In the genomic region with DNA sequence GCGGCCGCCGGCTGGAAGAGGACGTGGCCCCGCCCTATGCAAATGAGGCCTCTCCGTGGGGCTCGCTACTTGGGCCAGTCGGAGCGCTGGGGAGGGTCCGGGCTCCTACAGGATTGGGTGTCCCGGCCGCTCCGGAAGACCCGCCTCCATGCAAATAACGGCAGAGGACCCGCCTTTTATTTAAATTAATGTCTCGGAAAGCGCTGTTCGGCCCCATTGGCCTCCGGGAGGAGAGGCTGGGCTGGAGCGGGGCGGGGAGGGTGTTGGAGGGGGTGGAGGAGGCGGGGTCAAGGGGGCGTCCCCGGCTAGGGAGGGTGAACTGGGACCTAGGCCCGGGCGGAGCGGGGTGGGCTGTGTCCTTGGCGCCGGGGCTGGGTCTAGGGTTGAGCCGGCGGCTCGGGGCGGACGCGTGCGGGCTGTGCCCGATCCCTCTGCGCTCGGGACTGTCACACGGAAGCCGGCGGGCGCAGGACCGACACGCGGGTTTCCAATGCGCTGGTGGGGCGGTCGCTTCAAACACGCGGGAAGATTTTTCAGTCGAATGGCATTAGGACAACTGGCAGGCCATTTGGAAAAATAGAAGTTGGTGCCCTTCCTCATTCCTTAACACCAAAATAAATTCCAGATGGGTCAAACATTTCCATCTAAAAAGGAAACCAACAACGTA, we compare ENCODE assay signal across 1 cellular context.
TF ChIP-seq lines count a peak whose summit lies in the region.

No MANE protein-coding gene starts in this region.

TF ChIP-seq in K562, 482 proteins besides CTCF, POLR2A, EP300 and RAD21 (continues in another document):
- TF ChIP-seq, protein P1, sequence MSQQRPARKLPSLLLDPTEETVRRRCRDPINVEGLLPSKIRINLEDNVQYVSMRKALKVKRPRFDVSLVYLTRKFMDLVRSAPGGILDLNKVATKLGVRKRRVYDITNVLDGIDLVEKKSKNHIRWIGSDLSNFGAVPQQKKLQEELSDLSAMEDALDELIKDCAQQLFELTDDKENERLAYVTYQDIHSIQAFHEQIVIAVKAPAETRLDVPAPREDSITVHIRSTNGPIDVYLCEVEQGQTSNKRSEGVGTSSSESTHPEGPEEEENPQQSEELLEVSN (IDR thresholded peaks at IDR 0.05; ENCODE audit: borderline replicate concordance in 1 of 2, extremely low read depth in 1 of 2, insufficient read depth in 1 of 2, insufficient read length in 1 of 2, low read depth in 1 of 2, low read length in 1 of 2, poor library complexity in 1 of 2, severe bottlenecking in 1 of 2), result peak; percentile 60 to 92
- peak; percentile 87 for TF ChIP-seq NFYB (IDR thresholded peaks at IDR 0.05; ENCODE audit: extremely low read depth, insufficient read length)
- peak; percentile 88 for TF ChIP-seq FOS (IDR thresholded peaks at IDR 0.05; ENCODE audit: extremely low read depth, insufficient read length)
- TF ChIP-seq, protein P2, sequence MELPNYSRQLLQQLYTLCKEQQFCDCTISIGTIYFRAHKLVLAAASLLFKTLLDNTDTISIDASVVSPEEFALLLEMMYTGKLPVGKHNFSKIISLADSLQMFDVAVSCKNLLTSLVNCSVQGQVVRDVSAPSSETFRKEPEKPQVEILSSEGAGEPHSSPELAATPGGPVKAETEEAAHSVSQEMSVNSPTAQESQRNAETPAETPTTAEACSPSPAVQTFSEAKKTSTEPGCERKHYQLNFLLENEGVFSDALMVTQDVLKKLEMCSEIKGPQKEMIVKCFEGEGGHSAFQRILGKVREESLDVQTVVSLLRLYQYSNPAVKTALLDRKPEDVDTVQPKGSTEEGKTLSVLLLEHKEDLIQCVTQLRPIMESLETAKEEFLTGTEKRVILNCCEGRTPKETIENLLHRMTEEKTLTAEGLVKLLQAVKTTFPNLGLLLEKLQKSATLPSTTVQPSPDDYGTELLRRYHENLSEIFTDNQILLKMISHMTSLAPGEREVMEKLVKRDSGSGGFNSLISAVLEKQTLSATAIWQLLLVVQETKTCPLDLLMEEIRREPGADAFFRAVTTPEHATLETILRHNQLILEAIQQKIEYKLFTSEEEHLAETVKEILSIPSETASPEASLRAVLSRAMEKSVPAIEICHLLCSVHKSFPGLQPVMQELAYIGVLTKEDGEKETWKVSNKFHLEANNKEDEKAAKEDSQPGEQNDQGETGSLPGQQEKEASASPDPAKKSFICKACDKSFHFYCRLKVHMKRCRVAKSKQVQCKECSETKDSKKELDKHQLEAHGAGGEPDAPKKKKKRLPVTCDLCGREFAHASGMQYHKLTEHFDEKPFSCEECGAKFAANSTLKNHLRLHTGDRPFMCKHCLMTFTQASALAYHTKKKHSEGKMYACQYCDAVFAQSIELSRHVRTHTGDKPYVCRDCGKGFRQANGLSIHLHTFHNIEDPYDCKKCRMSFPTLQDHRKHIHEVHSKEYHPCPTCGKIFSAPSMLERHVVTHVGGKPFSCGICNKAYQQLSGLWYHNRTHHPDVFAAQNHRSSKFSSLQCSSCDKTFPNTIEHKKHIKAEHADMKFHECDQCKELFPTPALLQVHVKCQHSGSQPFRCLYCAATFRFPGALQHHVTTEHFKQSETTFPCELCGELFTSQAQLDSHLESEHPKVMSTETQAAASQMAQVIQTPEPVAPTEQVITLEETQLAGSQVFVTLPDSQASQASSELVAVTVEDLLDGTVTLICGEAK (IDR thresholded peaks at IDR 0.05), result 0 out of 2 replicates have a peak, but pooled peaks have one; percentile 32
- TF ChIP-seq, protein P2 (CRISPR knock-in tag; IDR thresholded peaks at IDR 0.05), result no peak
- TF ChIP-seq ZNF696 (CRISPR knock-in tag; conservative IDR thresholded peaks at IDR 0.05), result no peak
- TF ChIP-seq, protein P3, sequence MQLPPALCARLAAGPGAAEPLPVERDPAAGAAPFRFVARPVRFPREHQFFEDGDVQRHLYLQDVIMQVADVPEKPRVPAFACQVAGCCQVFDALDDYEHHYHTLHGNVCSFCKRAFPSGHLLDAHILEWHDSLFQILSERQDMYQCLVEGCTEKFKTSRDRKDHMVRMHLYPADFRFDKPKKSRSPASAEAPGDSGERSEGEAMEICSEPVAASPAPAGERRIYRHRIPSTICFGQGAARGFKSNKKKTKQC (CRISPR knock-in tag; IDR thresholded peaks at IDR 0.05), result 0 out of 2 replicates have a peak, but pooled peaks have one; percentile 57
- no peak for TF ChIP-seq ZZZ3 (IDR thresholded peaks at IDR 0.05)
- TF ChIP-seq NONO (IDR thresholded peaks at IDR 0.05; ENCODE audit: low read depth in 2 of 2, low read length in 1 of 2), result peak in 1 of 2 experiments; percentile 61; a peak in 2 of 4 replicates
- peak; percentile 38; the same call in 1 of the 2 replicates for TF ChIP-seq GATAD2B (IDR thresholded peaks at IDR 0.05; ENCODE audit: borderline replicate concordance)
- peak; percentile 76; the same call in 1 of the 2 replicates for TF ChIP-seq GABPB1 (CRISPR knock-in tag; IDR thresholded peaks at IDR 0.05)
- TF ChIP-seq, protein P4, sequence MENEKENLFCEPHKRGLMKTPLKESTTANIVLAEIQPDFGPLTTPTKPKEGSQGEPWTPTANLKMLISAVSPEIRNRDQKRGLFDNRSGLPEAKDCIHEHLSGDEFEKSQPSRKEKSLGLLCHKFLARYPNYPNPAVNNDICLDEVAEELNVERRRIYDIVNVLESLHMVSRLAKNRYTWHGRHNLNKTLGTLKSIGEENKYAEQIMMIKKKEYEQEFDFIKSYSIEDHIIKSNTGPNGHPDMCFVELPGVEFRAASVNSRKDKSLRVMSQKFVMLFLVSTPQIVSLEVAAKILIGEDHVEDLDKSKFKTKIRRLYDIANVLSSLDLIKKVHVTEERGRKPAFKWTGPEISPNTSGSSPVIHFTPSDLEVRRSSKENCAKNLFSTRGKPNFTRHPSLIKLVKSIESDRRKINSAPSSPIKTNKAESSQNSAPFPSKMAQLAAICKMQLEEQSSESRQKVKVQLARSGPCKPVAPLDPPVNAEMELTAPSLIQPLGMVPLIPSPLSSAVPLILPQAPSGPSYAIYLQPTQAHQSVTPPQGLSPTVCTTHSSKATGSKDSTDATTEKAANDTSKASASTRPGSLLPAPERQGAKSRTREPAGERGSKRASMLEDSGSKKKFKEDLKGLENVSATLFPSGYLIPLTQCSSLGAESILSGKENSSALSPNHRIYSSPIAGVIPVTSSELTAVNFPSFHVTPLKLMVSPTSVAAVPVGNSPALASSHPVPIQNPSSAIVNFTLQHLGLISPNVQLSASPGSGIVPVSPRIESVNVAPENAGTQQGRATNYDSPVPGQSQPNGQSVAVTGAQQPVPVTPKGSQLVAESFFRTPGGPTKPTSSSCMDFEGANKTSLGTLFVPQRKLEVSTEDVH (IDR thresholded peaks at IDR 0.05; ENCODE audit: low read depth, partially characterized antibody), result peak; percentile 47
- no peak for TF ChIP-seq ZKSCAN3 (CRISPR knock-in tag; IDR thresholded peaks at IDR 0.05)
- TF ChIP-seq KDM5B (IDR thresholded peaks at IDR 0.05; ENCODE audit: insufficient replicate concordance, low read depth, low read length), result peak; percentile 64
- TF ChIP-seq ZC3H11A (IDR thresholded peaks at IDR 0.05; ENCODE audit: low read depth, low read length), result no peak
- TF ChIP-seq YY1 (IDR thresholded peaks at IDR 0.05; ENCODE audit: borderline replicate concordance in 1 of 3, control insufficient read depth in 1 of 3, extremely low read depth in 1 of 3, insufficient read depth in 3 of 3, insufficient read length in 1 of 3, insufficient replicate concordance in 2 of 3, low read depth in 1 of 3, low read length in 2 of 3), result peak in 1 of 3 experiments; percentile 21
- TF ChIP-seq, protein P5, sequence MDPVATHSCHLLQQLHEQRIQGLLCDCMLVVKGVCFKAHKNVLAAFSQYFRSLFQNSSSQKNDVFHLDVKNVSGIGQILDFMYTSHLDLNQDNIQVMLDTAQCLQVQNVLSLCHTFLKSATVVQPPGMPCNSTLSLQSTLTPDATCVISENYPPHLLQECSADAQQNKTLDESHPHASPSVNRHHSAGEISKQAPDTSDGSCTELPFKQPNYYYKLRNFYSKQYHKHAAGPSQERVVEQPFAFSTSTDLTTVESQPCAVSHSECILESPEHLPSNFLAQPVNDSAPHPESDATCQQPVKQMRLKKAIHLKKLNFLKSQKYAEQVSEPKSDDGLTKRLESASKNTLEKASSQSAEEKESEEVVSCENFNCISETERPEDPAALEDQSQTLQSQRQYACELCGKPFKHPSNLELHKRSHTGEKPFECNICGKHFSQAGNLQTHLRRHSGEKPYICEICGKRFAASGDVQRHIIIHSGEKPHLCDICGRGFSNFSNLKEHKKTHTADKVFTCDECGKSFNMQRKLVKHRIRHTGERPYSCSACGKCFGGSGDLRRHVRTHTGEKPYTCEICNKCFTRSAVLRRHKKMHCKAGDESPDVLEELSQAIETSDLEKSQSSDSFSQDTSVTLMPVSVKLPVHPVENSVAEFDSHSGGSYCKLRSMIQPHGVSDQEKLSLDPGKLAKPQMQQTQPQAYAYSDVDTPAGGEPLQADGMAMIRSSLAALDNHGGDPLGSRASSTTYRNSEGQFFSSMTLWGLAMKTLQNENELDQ (CRISPR knock-in tag; IDR thresholded peaks at IDR 0.05; ENCODE audit: borderline replicate concordance), result no peak
- TF ChIP-seq POLR2AphosphoS5 (IDR thresholded peaks at IDR 0.05; ENCODE audit: control insufficient read depth, insufficient read depth, low read depth, low read length), result 0 out of 2 replicates have a peak, but pooled peaks have one; percentile 8
- TF ChIP-seq MIER1 (IDR thresholded peaks at IDR 0.05; ENCODE audit: low read depth), result 0 out of 2 replicates have a peak, but pooled peaks have one; percentile 55
- TF ChIP-seq SRSF9 (IDR thresholded peaks at IDR 0.05; ENCODE audit: borderline replicate concordance, low read depth, low read length), result no peak
- no peak for TF ChIP-seq FOXK2 (conservative IDR thresholded peaks at IDR 0.05 in 1 of 2, IDR thresholded peaks at IDR 0.05 in 1 of 2; ENCODE audit: low read depth in 2 of 2)
- TF ChIP-seq NFIC (IDR thresholded peaks at IDR 0.05), result peak; percentile 34; the same call in 1 of the 2 replicates
- peak; percentile 71; the same call in 1 of the 2 replicates for TF ChIP-seq RB1 (IDR thresholded peaks at IDR 0.05; ENCODE audit: low read depth)
- peak; percentile 44 to 48; a peak in 2 of 4 replicates for TF ChIP-seq SIN3A (IDR thresholded peaks at IDR 0.05; ENCODE audit: borderline replicate concordance in 2 of 2, control insufficient read depth in 1 of 2, low read depth in 2 of 2, low read length in 2 of 2)
- TF ChIP-seq SAFB2 (IDR thresholded peaks at IDR 0.05; ENCODE audit: borderline replicate concordance, low read depth, low read length, severe bottlenecking), result no peak
- TF ChIP-seq TARDBP (IDR thresholded peaks at IDR 0.05), result no peak
- TF ChIP-seq ZFX (CRISPR knock-in tag; IDR thresholded peaks at IDR 0.05), result peak; percentile 46; the same call in 1 of the 2 replicates
- TF ChIP-seq, protein P6, sequence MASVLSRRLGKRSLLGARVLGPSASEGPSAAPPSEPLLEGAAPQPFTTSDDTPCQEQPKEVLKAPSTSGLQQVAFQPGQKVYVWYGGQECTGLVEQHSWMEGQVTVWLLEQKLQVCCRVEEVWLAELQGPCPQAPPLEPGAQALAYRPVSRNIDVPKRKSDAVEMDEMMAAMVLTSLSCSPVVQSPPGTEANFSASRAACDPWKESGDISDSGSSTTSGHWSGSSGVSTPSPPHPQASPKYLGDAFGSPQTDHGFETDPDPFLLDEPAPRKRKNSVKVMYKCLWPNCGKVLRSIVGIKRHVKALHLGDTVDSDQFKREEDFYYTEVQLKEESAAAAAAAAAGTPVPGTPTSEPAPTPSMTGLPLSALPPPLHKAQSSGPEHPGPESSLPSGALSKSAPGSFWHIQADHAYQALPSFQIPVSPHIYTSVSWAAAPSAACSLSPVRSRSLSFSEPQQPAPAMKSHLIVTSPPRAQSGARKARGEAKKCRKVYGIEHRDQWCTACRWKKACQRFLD (CRISPR knock-in tag; IDR thresholded peaks at IDR 0.05), result no peak
- no peak for TF ChIP-seq ZFP36 (IDR thresholded peaks at IDR 0.05; ENCODE audit: low read depth, low read length, partially characterized antibody)
- 0 out of 2 replicates have a peak, but pooled peaks have one; percentile 9 for TF ChIP-seq LCOR (CRISPR knock-in tag; IDR thresholded peaks at IDR 0.05)
- peak; percentile 80 for TF ChIP-seq POLR2G (IDR thresholded peaks at IDR 0.05; ENCODE audit: low read depth, low read length)
- no peak for TF ChIP-seq SMAD3 (CRISPR knock-in tag; conservative IDR thresholded peaks at IDR 0.05)
